26 cellular contexts compared by ENCODE assay signal in genomic region chr7:3549598-3549997, GRCh38.
"Had no signal": no experiment of that assay in that cellular context is flagged by ENCODE, and none has a peak within 500 bp of the region (broad histone marks: within the 10 kb centered on the region; RNA-seq: fewer than 3 reads in every experiment).

No MANE protein-coding gene starts in this region.

- H3K27me3 Mint-ChIP-seq: dendritic cell treated with granulocyte-macrophage colony-stimulating factor and Interleukin-4, amounts not matched to agents 40 ng/mL and 50 ng/mL, for 4 days had no signal

- H3K4me1 ChIP-seq: heart right ventricle, left ventricle myocardium inferior, lower lobe of right lung, psoas muscle, right lobe of liver, spleen, transverse colon had no signal

- H3K4me1 Mint-ChIP-seq: immature natural killer cell, naive B cell had no signal

- H3K27me3 ChIP-seq: heart right ventricle, right lobe of liver, stomach, transverse colon had no signal

- H3K27ac ChIP-seq: heart right ventricle, left ventricle myocardium inferior, lower lobe of right lung, psoas muscle, right lobe of liver, spleen, stomach, thoracic aorta, transverse colon had no signal

- H3K9me3 Mint-ChIP-seq: dendritic cell treated with granulocyte-macrophage colony-stimulating factor and Interleukin-4, amounts not matched to agents 40 ng/mL and 50 ng/mL, for 4 days; effector memory CD8-positive, alpha-beta T cell; immature natural killer cell had no signal

- H3K27ac Mint-ChIP-seq: dendritic cell treated with granulocyte-macrophage colony-stimulating factor and Interleukin-4, amounts not matched to agents 40 ng/mL and 50 ng/mL, for 4 days; effector memory CD8-positive, alpha-beta T cell; immature natural killer cell; naive B cell; nephron progenitor cell had no signal

- DNase-seq: effector memory CD8-positive, alpha-beta T cell; heart right ventricle; hypothalamus; immature natural killer cell; kidney; left cardiac atrium; left ventricle myocardium inferior; lower lobe of right lung; mesendoderm; naive B cell; nephron progenitor cell; psoas muscle; retina; right lobe of liver; spleen; stimulated activated CD4-positive, alpha-beta T cell treated with anti-CD3 and anti-CD28 coated beads, Interleukin-15, amount 100 ng/mL, for 24 hours; stimulated activated CD4-positive, alpha-beta T cell treated with anti-CD3 and anti-CD28 coated beads, Interleukin-2, amount 100 ng/mL, for 24 hours; stimulated activated CD4-positive, alpha-beta T cell treated with anti-CD3 and anti-CD28 coated beads, Interleukin-4, amount 100 ng/mL, for 4 hours; stimulated activated naive CD4-positive, alpha-beta T cell; stomach; substantia nigra; transverse colon had no signal

- H3K4me3 Mint-ChIP-seq: dendritic cell treated with granulocyte-macrophage colony-stimulating factor and Interleukin-4, amounts not matched to agents 40 ng/mL and 50 ng/mL, for 4 days; effector memory CD8-positive, alpha-beta T cell; immature natural killer cell; naive B cell; nephron progenitor cell had no signal

- H3K9me3 ChIP-seq: left ventricle myocardium inferior, lower lobe of right lung, psoas muscle, right lobe of liver, stomach, thoracic aorta, transverse colon had no signal

- ATAC-seq: effector memory CD8-positive, alpha-beta T cell; heart right ventricle; left cardiac atrium; lower lobe of right lung; psoas muscle; right lobe of liver had no signal

- H3K36me3 ChIP-seq: heart right ventricle, left ventricle myocardium inferior, lower lobe of right lung, right lobe of liver, spleen, stomach, thoracic aorta, transverse colon had no signal

- H3K36me3 Mint-ChIP-seq: immature natural killer cell, naive B cell had no signal

- H3K4me3 ChIP-seq: heart right ventricle, left ventricle myocardium inferior, lower lobe of right lung, psoas muscle, right lobe of liver, spleen, stomach, thoracic aorta, transverse colon had no signal

- FAIRE-seq: colon, frontal cortex, kidney had no signal
